Comparison of ENCODE assay signal across 10 cellular contexts in the genomic region with DNA sequence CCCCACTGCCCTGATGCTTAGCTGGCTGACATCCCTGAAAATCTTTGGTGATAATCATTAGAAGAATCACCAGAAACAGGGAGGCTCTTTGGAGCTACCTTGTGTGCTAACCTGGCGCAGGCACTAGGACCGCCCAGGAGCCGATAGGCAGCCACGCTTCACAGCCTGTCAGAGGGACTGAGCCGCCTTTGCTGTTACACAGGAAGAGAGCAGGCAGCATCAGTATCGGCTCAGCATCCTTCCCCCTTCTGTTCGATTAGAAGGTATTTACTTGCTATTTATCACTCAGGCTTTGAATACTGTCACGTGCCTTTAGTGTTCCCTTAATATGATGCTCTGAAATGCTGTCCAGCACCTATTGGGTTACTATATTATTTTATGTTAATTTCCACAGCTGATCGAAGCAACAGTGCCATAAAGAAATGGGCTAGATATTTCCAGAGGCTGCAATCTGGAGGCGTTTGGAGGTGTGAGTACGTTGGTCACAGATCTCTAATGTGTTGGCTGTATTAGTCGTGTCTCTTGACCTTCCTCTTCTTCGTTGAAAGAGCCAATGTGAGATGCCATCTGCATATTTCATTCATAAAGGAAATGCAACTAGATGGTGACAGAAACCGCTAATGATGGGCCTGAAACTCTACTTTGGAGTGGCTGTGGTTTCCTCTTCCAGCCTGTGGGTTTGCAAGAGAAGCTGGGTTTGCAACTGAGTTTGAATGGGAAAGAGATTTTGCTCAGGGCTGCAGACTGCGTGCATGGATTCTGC.
DNase-seq lines count a peak whose midpoint lies in the region; ATAC-seq, FAIRE-seq and TF ChIP-seq lines count a peak whose summit lies in the region.
"Had no signal": no experiment of that assay in that cellular context is flagged by ENCODE, and none has a peak within 500 bp of the region (broad histone marks: within the 10 kb centered on the region; RNA-seq: fewer than 3 reads in every experiment).

No MANE protein-coding gene starts in this region.

- H4K20me1 ChIP-seq in endothelial cell of umbilical vein (replicated peaks; ENCODE audit: control insufficient read depth, extremely low read depth, insufficient read depth, low read length), result no peaks in the 10 kb centered on the region

- H3K9me3 ChIP-seq in endothelial cell of umbilical vein (replicated peaks; ENCODE audit: control insufficient read depth, insufficient read depth, low read length), result no peaks in the 10 kb centered on the region
- no peaks in the 10 kb centered on the region for H3K9me3 ChIP-seq in skeletal muscle satellite cell (replicated peaks; ENCODE audit: low read length)
- H3K9me3 ChIP-seq in prostate gland, result no peaks in the 10 kb centered on the region
- H3K9me3 ChIP-seq: heart right ventricle had no signal

- ATAC-seq in GM19467 (IDR thresholded peaks at IDR 0.05; ENCODE audit: unreplicated experiment), result peak; percentile 79
- ATAC-seq in HG03520 (IDR thresholded peaks at IDR 0.05; ENCODE audit: unreplicated experiment), result peak; percentile 81
- ATAC-seq in WTC11, result peak; percentile 99

- no peaks in the 10 kb centered on the region for H3K36me3 ChIP-seq in endothelial cell of umbilical vein (ENCODE audit: control insufficient read depth in 2 of 2, extremely low read depth in 1 of 2, insufficient read depth in 2 of 2, low read length in 2 of 2)
- no peaks in the 10 kb centered on the region for H3K36me3 ChIP-seq in skeletal muscle satellite cell (ENCODE audit: insufficient read depth, low read length)
- H3K36me3 ChIP-seq in prostate gland, result no peaks in the 10 kb centered on the region
- H3K36me3 ChIP-seq: heart right ventricle had no signal

- dilution Hi-C loops in endothelial cell of umbilical vein (cut with MboI; ENCODE audit: extremely low pct_ligation_motif_present, low sequenced_read_pairs), result no loop called here

- no TSS peak for BruUV-seq in endothelial cell of umbilical vein (replicated peaks; lab: Mats Ljungman, UMichigan)

- no peaks in the 10 kb centered on the region for H3K9me1 ChIP-seq in endothelial cell of umbilical vein (replicated peaks; ENCODE audit: control insufficient read depth, extremely low read depth, insufficient read depth, low read length)

- DNase-seq in D341Med (ENCODE audit: low spot score) (peak; percentile 35), WTC11 (ENCODE audit: low spot score) (peak; percentile 66), endothelial cell of umbilical vein (ENCODE audit: low read depth, low spot score) (no peak), DMS 273 treated with DMSO at 0.1 percent for 48 hours (lab: John Stamatoyannopoulos, UW) (no peak), prostate gland (ENCODE audit: low spot score) (no peak)
- DNase-seq: heart right ventricle had no signal

- CTCF ChIA-PET in WTC11 (lab: Charles Lee), result no interaction called here
- CTCF ChIA-PET in endothelial cell of umbilical vein (lab: Charles Lee), result interaction anchor here (1.1 to 1.2 kb wide), 2 partner anchors 28 to 58 kb away, joined by 3 to 4 read pairs; no protein-coding TSS in a partner anchor

- no peak for TF ChIP-seq POLR2A in endothelial cell of umbilical vein (IDR thresholded peaks at IDR 0.05; ENCODE audit: low read depth, low read length)
- TF ChIP-seq POLR2A in prostate gland (IDR thresholded peaks at IDR 0.05), result no peak

- TF ChIP-seq CTCF in WTC11 (IDR thresholded peaks at IDR 0.05) (no peak), endothelial cell of umbilical vein (IDR thresholded peaks at IDR 0.05; ENCODE audit: extremely low read depth in 1 of 2, insufficient read depth in 1 of 2, low read depth in 1 of 2, low read length in 2 of 2) (no peak), prostate gland (IDR thresholded peaks at IDR 0.05) (no peak)

- H3K9ac ChIP-seq in endothelial cell of umbilical vein (replicated peaks; ENCODE audit: extremely low read depth, insufficient read depth, low read length) (no peak overlapping the region), skeletal muscle satellite cell (ENCODE audit: low read depth, low read length) (peak overlapping the region; percentile 5)

- no peak overlapping the region for H3K4me3 Mint-ChIP-seq in WTC11

- H3K4me1 Mint-ChIP-seq in WTC11, result peaks cover 4% of the 10 kb centered on the region

- H3K36me3 Mint-ChIP-seq in WTC11, result no peaks in the 10 kb centered on the region

- H3K4me2 ChIP-seq in endothelial cell of umbilical vein (ENCODE audit: insufficient read depth, low read length), result no peak overlapping the region
- peak overlapping the region; percentile 60 for H3K4me2 ChIP-seq in skeletal muscle satellite cell (ENCODE audit: low read length)

- FAIRE-seq in endothelial cell of umbilical vein (lab: Jason Lieb, UNC), result peak; percentile 66

- H3K27ac ChIP-seq in endothelial cell of umbilical vein (ENCODE audit: insufficient read depth, low read depth, low read length) (no peak overlapping the region), prostate gland (no peak overlapping the region)
- H3K27ac ChIP-seq: heart right ventricle, HL-60 had no signal

- intact Hi-C loops in endothelial cell of umbilical vein (cut with micrococcal nuclease), result no loop called here
- intact Hi-C loops in prostate gland (cut with DNase I), result no loop called here

- no peak overlapping the region for H3K27ac Mint-ChIP-seq in WTC11

- H3K79me2 ChIP-seq in endothelial cell of umbilical vein (ENCODE audit: control insufficient read depth, insufficient read depth, low read length), result no peaks in the 10 kb centered on the region

- no peaks in the 10 kb centered on the region for H3K9me3 Mint-ChIP-seq in WTC11

- peak overlapping the region; percentile 63 for H2AFZ ChIP-seq in endothelial cell of umbilical vein (ENCODE audit: low read depth, low read length)

- POLR2A ChIA-PET in WTC11 (lab: Charles Lee), result no interaction called here
- POLR2A ChIA-PET in endothelial cell of umbilical vein (lab: Charles Lee), result no interaction called here

- H3K27me3 ChIP-seq in endothelial cell of umbilical vein (ENCODE audit: control insufficient read depth in 2 of 2, insufficient read depth in 2 of 2, low read length in 2 of 2) (no peaks in the 10 kb centered on the region), skeletal muscle satellite cell (ENCODE audit: control insufficient read depth, insufficient read depth, low read length) (no peaks in the 10 kb centered on the region), prostate gland (replicated peaks; ENCODE audit: insufficient read depth) (no peaks in the 10 kb centered on the region)

- H3K4me3 ChIP-seq in endothelial cell of umbilical vein (replicated peaks in 1 of 3; ENCODE audit: insufficient read depth in 1 of 3, low read depth in 1 of 3, low read length in 3 of 3) (no peak overlapping the region), skeletal muscle satellite cell (ENCODE audit: low read length) (peak overlapping the region; percentile 37), prostate gland (no peak overlapping the region)

- H3K27me3 Mint-ChIP-seq in WTC11 (ENCODE audit: low read depth), result no peaks in the 10 kb centered on the region

- no peaks in the 10 kb centered on the region for H3K4me1 ChIP-seq in endothelial cell of umbilical vein (ENCODE audit: control insufficient read depth, extremely low read depth, insufficient read depth, low read length)
- H3K4me1 ChIP-seq in skeletal muscle satellite cell (ENCODE audit: control insufficient read depth, insufficient read depth, low read length), result peaks cover 19% of the 10 kb centered on the region
- H3K4me1 ChIP-seq in prostate gland (replicated peaks), result no peaks in the 10 kb centered on the region

- 28% methylated on average over 15 of the region's 15 CpGs for WGBS in prostate gland

TF ChIP-seq in WTC11, 78 proteins besides CTCF, POLR2A, EP300 and RAD21 (continues in another document):
- TF ChIP-seq CREB1 (CRISPR knock-in tag; IDR thresholded peaks at IDR 0.05), result no peak
- TF ChIP-seq ZNF219 (CRISPR knock-in tag; IDR thresholded peaks at IDR 0.05; ENCODE audit: borderline replicate concordance), result no peak
- TF ChIP-seq OVOL2 (CRISPR knock-in tag; IDR thresholded peaks at IDR 0.05; ENCODE audit: borderline replicate concordance), result no peak
- TF ChIP-seq RELA (CRISPR knock-in tag; IDR thresholded peaks at IDR 0.05; ENCODE audit: borderline replicate concordance), result no peak
- no peak for TF ChIP-seq SOX15 (CRISPR knock-in tag; IDR thresholded peaks at IDR 0.05)
- TF ChIP-seq ETV6 (CRISPR knock-in tag; IDR thresholded peaks at IDR 0.05), result no peak
- no peak for TF ChIP-seq CBFB (CRISPR knock-in tag; IDR thresholded peaks at IDR 0.05; ENCODE audit: low read depth)

TF ChIP-seq in endothelial cell of umbilical vein, 7 proteins besides CTCF, POLR2A, EP300 and RAD21:
- TF ChIP-seq MAX (IDR thresholded peaks at IDR 0.05; ENCODE audit: insufficient read depth, insufficient read length) (no peak), FOS (IDR thresholded peaks at IDR 0.05; ENCODE audit: borderline replicate concordance, insufficient read depth, low read length) (no peak), JUN (IDR thresholded peaks at IDR 0.05; ENCODE audit: borderline replicate concordance, insufficient read depth, insufficient read length, low read depth) (no peak), GATA2 (IDR thresholded peaks at IDR 0.05; ENCODE audit: insufficient read depth, insufficient read length, low read depth, low read length) (no peak), POLR2AphosphoS5 (IDR thresholded peaks at IDR 0.05; ENCODE audit: insufficient read depth, low read depth, low read length) (no peak), MYC (IDR thresholded peaks at IDR 0.05; ENCODE audit: low read depth, low read length) (no peak), EZH2 (IDR thresholded peaks at IDR 0.05; ENCODE audit: borderline replicate concordance, low read depth, low read length, severe bottlenecking) (no peak)

Comparison
In these comparisons a context has a peak if more than half of its experiments do, and no peak if none do; other contexts are left out.
1. DNase-seq: peak in D341Med (single experiment) and WTC11 (single experiment); none in endothelial cell of umbilical vein (single experiment), DMS 273 treated with DMSO at 0.1 percent for 48 hours (single experiment) and prostate gland (single experiment).
2. Peak in every context shown above with its lines, with median percentiles within 50 percentile points of each other: ATAC-seq.